Comparison of ENCODE assay signal across 14 cellular contexts in genomic region chr7:45856888-45857287, GRCh38. TPM values are rescaled to one million over a fixed set of nuclear protein-coding genes. Genes with fewer than 3 reads are reported as not detected.
"Had no signal": no experiment of that assay in that cellular context is flagged by ENCODE, and none has a peak within 500 bp of the region (broad histone marks: within the 10 kb centered on the region; RNA-seq: fewer than 3 reads in every experiment).

No MANE protein-coding gene starts in this region.

RNA-seq across cellular contexts. Expression of gene CCDC201, which starts 16.0 kb away (rescaled TPM):
- total RNA-seq: activated B cell treated with CpG ODN at 0.5 μM for 24 hours; activated CD4-positive, alpha-beta memory T cell treated with anti-CD3 and anti-CD28 coated beads for 36 hours; activated CD4-positive, alpha-beta memory T cell treated with anti-CD3 and anti-CD28 coated beads, Interleukin-2, amount 10 ng/mL, durations not matched to agents 7 days and 5 days; activated CD4-positive, alpha-beta T cell treated with anti-CD3 and anti-CD28 coated beads for 36 hours; activated CD4-positive, alpha-beta T cell treated with anti-CD3 and anti-CD28 coated beads, Interleukin-2, amount 10 ng/mL, durations not matched to agents 24 days and 14 days; activated CD4-positive, alpha-beta T cell treated with anti-CD3 and anti-CD28 coated beads, Interleukin-2, amount 10 ng/mL, durations not matched to agents 7 days and 5 days; activated CD8-positive, alpha-beta memory T cell treated with anti-CD3 and anti-CD28 coated beads for 36 hours; activated CD8-positive, alpha-beta memory T cell treated with anti-CD3 and anti-CD28 coated beads, Interleukin-2, amount 10 ng/mL, durations not matched to agents 7 days and 5 days; activated CD8-positive, alpha-beta T cell treated with anti-CD3 and anti-CD28 coated beads for 36 hours; activated CD8-positive, alpha-beta T cell treated with anti-CD3 and anti-CD28 coated beads, Interleukin-2, amount 10 ng/mL, durations not matched to agents 7 days and 5 days; T-helper 1 cell treated with Interleukin-12 subunit alpha and Interleukin-12 subunit beta and Interleukin-4 antibody, amounts not matched to agents 30 ng/mL and 1 ng/mL, for 36 hours; T-helper 17 cell; T-helper 2 cell treated with Interferon-gamma antibody and Interleukin-4, amounts not matched to agents 100 ng/mL and 5 ng/mL, for 36 hours; WTC11 had no signal

RNA-seq across cellular contexts. Expression of gene IGFBP1, which starts 31.4 kb away (rescaled TPM):
- total RNA-seq: activated B cell treated with CpG ODN at 0.5 μM for 24 hours; activated CD4-positive, alpha-beta memory T cell treated with anti-CD3 and anti-CD28 coated beads for 36 hours; activated CD4-positive, alpha-beta memory T cell treated with anti-CD3 and anti-CD28 coated beads, Interleukin-2, amount 10 ng/mL, durations not matched to agents 7 days and 5 days; activated CD4-positive, alpha-beta T cell treated with anti-CD3 and anti-CD28 coated beads for 36 hours; activated CD4-positive, alpha-beta T cell treated with anti-CD3 and anti-CD28 coated beads, Interleukin-2, amount 10 ng/mL, durations not matched to agents 24 days and 14 days; activated CD4-positive, alpha-beta T cell treated with anti-CD3 and anti-CD28 coated beads, Interleukin-2, amount 10 ng/mL, durations not matched to agents 7 days and 5 days; activated CD8-positive, alpha-beta memory T cell treated with anti-CD3 and anti-CD28 coated beads for 36 hours; activated CD8-positive, alpha-beta memory T cell treated with anti-CD3 and anti-CD28 coated beads, Interleukin-2, amount 10 ng/mL, durations not matched to agents 7 days and 5 days; activated CD8-positive, alpha-beta T cell treated with anti-CD3 and anti-CD28 coated beads for 36 hours; activated CD8-positive, alpha-beta T cell treated with anti-CD3 and anti-CD28 coated beads, Interleukin-2, amount 10 ng/mL, durations not matched to agents 7 days and 5 days; T-helper 1 cell treated with Interleukin-12 subunit alpha and Interleukin-12 subunit beta and Interleukin-4 antibody, amounts not matched to agents 30 ng/mL and 1 ng/mL, for 36 hours; T-helper 17 cell; T-helper 2 cell treated with Interferon-gamma antibody and Interleukin-4, amounts not matched to agents 100 ng/mL and 5 ng/mL, for 36 hours had no signal
